ENCODE assay signal across 5 cellular contexts in genomic region chr6:44608175-44608574, GRCh38.
"Had no signal": no experiment of that assay in that cellular context is flagged by ENCODE, and none has a peak within 500 bp of the region (broad histone marks: within the 10 kb centered on the region; RNA-seq: fewer than 3 reads in every experiment).

No MANE protein-coding gene starts in this region.

- DNase-seq: GM23248, GOT3, H7, HFFc6, KBM-7 had no signal
